2 cellular contexts compared by ENCODE assay signal in the genomic region with DNA sequence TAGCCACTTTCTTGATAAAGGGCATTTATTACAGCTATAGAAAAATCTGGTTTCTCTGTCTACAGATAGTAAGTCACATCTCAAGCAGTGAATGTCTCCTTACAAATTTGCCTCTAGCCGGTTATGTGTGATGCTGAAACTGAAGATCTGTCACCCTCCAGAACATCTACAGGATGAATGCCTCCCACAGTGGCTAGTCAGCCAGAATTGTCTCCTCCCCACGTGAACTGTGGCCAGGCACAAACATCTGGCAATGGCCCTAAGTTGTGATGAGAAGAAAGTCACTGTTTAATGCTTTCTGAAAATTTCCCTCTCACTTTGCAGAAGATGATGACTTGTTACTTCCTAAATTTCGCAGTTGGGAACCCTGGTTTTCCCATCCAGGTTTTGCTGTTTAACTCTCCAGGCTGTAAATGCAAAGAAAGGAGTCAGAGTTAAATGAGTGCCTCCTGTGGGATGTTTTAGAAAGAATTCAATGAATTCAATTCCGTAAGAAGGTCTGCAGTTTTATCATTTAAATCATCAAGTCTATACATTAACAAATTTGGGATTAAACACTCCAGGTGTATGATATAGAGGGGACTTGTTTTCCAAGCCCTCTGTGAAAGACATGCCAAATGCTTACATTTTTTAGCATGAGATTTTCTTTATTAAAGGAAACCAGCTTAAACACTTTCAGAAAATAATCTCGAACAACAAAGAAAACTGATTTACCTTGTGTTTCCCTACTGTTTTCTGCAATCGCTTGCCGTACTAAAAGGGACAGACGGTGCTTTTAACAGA.
TF ChIP-seq lines count a peak whose summit lies in the region.

No MANE protein-coding gene starts in this region.

TF ChIP-seq in GM23338, 12 proteins besides CTCF, POLR2A, EP300 and RAD21 (continues in another document):
- no peak for TF ChIP-seq STAT1 (IDR thresholded peaks at IDR 0.05; ENCODE audit: unreplicated experiment)
- TF ChIP-seq, protein P1, sequence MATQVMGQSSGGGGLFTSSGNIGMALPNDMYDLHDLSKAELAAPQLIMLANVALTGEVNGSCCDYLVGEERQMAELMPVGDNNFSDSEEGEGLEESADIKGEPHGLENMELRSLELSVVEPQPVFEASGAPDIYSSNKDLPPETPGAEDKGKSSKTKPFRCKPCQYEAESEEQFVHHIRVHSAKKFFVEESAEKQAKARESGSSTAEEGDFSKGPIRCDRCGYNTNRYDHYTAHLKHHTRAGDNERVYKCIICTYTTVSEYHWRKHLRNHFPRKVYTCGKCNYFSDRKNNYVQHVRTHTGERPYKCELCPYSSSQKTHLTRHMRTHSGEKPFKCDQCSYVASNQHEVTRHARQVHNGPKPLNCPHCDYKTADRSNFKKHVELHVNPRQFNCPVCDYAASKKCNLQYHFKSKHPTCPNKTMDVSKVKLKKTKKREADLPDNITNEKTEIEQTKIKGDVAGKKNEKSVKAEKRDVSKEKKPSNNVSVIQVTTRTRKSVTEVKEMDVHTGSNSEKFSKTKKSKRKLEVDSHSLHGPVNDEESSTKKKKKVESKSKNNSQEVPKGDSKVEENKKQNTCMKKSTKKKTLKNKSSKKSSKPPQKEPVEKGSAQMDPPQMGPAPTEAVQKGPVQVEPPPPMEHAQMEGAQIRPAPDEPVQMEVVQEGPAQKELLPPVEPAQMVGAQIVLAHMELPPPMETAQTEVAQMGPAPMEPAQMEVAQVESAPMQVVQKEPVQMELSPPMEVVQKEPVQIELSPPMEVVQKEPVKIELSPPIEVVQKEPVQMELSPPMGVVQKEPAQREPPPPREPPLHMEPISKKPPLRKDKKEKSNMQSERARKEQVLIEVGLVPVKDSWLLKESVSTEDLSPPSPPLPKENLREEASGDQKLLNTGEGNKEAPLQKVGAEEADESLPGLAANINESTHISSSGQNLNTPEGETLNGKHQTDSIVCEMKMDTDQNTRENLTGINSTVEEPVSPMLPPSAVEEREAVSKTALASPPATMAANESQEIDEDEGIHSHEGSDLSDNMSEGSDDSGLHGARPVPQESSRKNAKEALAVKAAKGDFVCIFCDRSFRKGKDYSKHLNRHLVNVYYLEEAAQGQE (IDR thresholded peaks at IDR 0.05; ENCODE audit: unreplicated experiment), result no peak
- peak; percentile 57; the same call in 1 of the 2 replicates for TF ChIP-seq NANOG (IDR thresholded peaks at IDR 0.05; ENCODE audit: borderline replicate concordance)
- TF ChIP-seq EZH2 (IDR thresholded peaks at IDR 0.05; ENCODE audit: low read depth, unreplicated experiment), result no peak
- TF ChIP-seq POLR2AphosphoS5 (IDR thresholded peaks at IDR 0.05; ENCODE audit: low read depth), result no peak
- no peak for TF ChIP-seq JUNB (IDR thresholded peaks at IDR 0.05; ENCODE audit: unreplicated experiment)
- TF ChIP-seq ZNF114 (CRISPR knock-in tag; IDR thresholded peaks at IDR 0.05), result no peak
- TF ChIP-seq CREB1 (CRISPR knock-in tag; IDR thresholded peaks at IDR 0.05; ENCODE audit: low read depth), result no peak
- TF ChIP-seq ETS1 (IDR thresholded peaks at IDR 0.05), result no peak
- TF ChIP-seq ZNF331 (CRISPR knock-in tag; IDR thresholded peaks at IDR 0.05; ENCODE audit: low read depth), result no peak

TF ChIP-seq in HepG2, 621 proteins besides CTCF, POLR2A, EP300 and RAD21:
- no peak for TF ChIP-seq ETV6 (CRISPR knock-in tag; conservative IDR thresholded peaks at IDR 0.05)
- no peak for TF ChIP-seq TEAD2 (CRISPR knock-in tag; IDR thresholded peaks at IDR 0.05)
- no peak for TF ChIP-seq IKZF1 (IDR thresholded peaks at IDR 0.05)
- TF ChIP-seq, protein P2, sequence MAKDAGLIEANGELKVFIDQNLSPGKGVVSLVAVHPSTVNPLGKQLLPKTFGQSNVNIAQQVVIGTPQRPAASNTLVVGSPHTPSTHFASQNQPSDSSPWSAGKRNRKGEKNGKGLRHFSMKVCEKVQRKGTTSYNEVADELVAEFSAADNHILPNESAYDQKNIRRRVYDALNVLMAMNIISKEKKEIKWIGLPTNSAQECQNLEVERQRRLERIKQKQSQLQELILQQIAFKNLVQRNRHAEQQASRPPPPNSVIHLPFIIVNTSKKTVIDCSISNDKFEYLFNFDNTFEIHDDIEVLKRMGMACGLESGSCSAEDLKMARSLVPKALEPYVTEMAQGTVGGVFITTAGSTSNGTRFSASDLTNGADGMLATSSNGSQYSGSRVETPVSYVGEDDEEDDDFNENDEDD (CRISPR knock-in tag; IDR thresholded peaks at IDR 0.05; ENCODE audit: borderline replicate concordance), result no peak
- TF ChIP-seq, protein P3, sequence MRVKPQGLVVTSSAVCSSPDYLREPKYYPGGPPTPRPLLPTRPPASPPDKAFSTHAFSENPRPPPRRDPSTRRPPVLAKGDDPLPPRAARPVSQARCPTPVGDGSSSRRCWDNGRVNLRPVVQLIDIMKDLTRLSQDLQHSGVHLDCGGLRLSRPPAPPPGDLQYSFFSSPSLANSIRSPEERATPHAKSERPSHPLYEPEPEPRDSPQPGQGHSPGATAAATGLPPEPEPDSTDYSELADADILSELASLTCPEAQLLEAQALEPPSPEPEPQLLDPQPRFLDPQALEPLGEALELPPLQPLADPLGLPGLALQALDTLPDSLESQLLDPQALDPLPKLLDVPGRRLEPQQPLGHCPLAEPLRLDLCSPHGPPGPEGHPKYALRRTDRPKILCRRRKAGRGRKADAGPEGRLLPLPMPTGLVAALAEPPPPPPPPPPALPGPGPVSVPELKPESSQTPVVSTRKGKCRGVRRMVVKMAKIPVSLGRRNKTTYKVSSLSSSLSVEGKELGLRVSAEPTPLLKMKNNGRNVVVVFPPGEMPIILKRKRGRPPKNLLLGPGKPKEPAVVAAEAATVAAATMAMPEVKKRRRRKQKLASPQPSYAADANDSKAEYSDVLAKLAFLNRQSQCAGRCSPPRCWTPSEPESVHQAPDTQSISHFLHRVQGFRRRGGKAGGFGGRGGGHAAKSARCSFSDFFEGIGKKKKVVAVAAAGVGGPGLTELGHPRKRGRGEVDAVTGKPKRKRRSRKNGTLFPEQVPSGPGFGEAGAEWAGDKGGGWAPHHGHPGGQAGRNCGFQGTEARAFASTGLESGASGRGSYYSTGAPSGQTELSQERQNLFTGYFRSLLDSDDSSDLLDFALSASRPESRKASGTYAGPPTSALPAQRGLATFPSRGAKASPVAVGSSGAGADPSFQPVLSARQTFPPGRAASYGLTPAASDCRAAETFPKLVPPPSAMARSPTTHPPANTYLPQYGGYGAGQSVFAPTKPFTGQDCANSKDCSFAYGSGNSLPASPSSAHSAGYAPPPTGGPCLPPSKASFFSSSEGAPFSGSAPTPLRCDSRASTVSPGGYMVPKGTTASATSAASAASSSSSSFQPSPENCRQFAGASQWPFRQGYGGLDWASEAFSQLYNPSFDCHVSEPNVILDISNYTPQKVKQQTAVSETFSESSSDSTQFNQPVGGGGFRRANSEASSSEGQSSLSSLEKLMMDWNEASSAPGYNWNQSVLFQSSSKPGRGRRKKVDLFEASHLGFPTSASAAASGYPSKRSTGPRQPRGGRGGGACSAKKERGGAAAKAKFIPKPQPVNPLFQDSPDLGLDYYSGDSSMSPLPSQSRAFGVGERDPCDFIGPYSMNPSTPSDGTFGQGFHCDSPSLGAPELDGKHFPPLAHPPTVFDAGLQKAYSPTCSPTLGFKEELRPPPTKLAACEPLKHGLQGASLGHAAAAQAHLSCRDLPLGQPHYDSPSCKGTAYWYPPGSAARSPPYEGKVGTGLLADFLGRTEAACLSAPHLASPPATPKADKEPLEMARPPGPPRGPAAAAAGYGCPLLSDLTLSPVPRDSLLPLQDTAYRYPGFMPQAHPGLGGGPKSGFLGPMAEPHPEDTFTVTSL (CRISPR knock-in tag; IDR thresholded peaks at IDR 0.05; ENCODE audit: borderline replicate concordance), result no peak
- no peak for TF ChIP-seq ZNF562 (CRISPR knock-in tag; IDR thresholded peaks at IDR 0.05; ENCODE audit: borderline replicate concordance)
- TF ChIP-seq STAG1 (CRISPR knock-in tag; IDR thresholded peaks at IDR 0.05), result no peak
- TF ChIP-seq CREM (IDR thresholded peaks at IDR 0.05), result no peak
- no peak for TF ChIP-seq CREM (CRISPR knock-in tag; IDR thresholded peaks at IDR 0.05)
- no peak for TF ChIP-seq SOX6 (IDR thresholded peaks at IDR 0.05)
- no peak for TF ChIP-seq SOX6 (CRISPR knock-in tag; IDR thresholded peaks at IDR 0.05)
- no peak for TF ChIP-seq ARNTL (CRISPR knock-in tag; IDR thresholded peaks at IDR 0.05)
- no peak for TF ChIP-seq ARNT (IDR thresholded peaks at IDR 0.05)
- no peak for TF ChIP-seq NR1H2 (CRISPR knock-in tag; IDR thresholded peaks at IDR 0.05; ENCODE audit: borderline replicate concordance, low read depth)
- TF ChIP-seq, protein P4, sequence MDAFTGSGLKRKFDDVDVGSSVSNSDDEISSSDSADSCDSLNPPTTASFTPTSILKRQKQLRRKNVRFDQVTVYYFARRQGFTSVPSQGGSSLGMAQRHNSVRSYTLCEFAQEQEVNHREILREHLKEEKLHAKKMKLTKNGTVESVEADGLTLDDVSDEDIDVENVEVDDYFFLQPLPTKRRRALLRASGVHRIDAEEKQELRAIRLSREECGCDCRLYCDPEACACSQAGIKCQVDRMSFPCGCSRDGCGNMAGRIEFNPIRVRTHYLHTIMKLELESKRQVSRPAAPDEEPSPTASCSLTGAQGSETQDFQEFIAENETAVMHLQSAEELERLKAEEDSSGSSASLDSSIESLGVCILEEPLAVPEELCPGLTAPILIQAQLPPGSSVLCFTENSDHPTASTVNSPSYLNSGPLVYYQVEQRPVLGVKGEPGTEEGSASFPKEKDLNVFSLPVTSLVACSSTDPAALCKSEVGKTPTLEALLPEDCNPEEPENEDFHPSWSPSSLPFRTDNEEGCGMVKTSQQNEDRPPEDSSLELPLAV (CRISPR knock-in tag; conservative IDR thresholded peaks at IDR 0.05; ENCODE audit: low read depth), result no peak
- TF ChIP-seq ZBTB43 (CRISPR knock-in tag; conservative IDR thresholded peaks at IDR 0.05), result no peak
- TF ChIP-seq ZNF747 (CRISPR knock-in tag; IDR thresholded peaks at IDR 0.05; ENCODE audit: borderline replicate concordance), result no peak
- TF ChIP-seq SATB2 (CRISPR knock-in tag; IDR thresholded peaks at IDR 0.05), result no peak
- TF ChIP-seq SP4 (CRISPR knock-in tag; IDR thresholded peaks at IDR 0.05), result no peak
- no peak for TF ChIP-seq ZNF205 (CRISPR knock-in tag; IDR thresholded peaks at IDR 0.05)
- no peak for TF ChIP-seq MBD4 (IDR thresholded peaks at IDR 0.05; ENCODE audit: borderline replicate concordance, low read length)
